Comparison of ENCODE assay signal across 1 cellular context in genomic region chr16:11233727-11234376, GRCh38.
TF ChIP-seq lines count a peak whose summit lies in the region.

No MANE protein-coding gene starts in this region.

TF ChIP-seq in K562, 482 proteins besides CTCF, POLR2A, EP300 and RAD21 (continues in another document):
- no peak for TF ChIP-seq POLR3G (IDR thresholded peaks at IDR 0.05; ENCODE audit: extremely low read depth, insufficient read length, insufficient replicate concordance)
- TF ChIP-seq NCOR1 (IDR thresholded peaks at IDR 0.05): no peak
- no peak for TF ChIP-seq IRF9 (tag; IDR thresholded peaks at IDR 0.05)
- no peak for TF ChIP-seq FUS (optimal IDR thresholded peaks at IDR 0.05; ENCODE audit: low read depth, low read length)
- TF ChIP-seq SAP30 (IDR thresholded peaks at IDR 0.05; ENCODE audit: borderline replicate concordance, insufficient read depth, low read depth, low read length, poor library complexity, severe bottlenecking): no peak
- no peak for TF ChIP-seq ZBTB33 (CRISPR knock-in tag; IDR thresholded peaks at IDR 0.05)
- no peak for TF ChIP-seq KLF16 (IDR thresholded peaks at IDR 0.05)
- no peak for TF ChIP-seq HEY1 (CRISPR knock-in tag; IDR thresholded peaks at IDR 0.05; ENCODE audit: borderline replicate concordance)
- TF ChIP-seq STAG1 (CRISPR knock-in tag; IDR thresholded peaks at IDR 0.05; ENCODE audit: borderline replicate concordance): no peak
- no peak for TF ChIP-seq ZBTB11 (CRISPR knock-in tag; IDR thresholded peaks at IDR 0.05)
- no peak for TF ChIP-seq USF2 (CRISPR knock-in tag; IDR thresholded peaks at IDR 0.05)
- no peak for TF ChIP-seq ZHX1 (conservative IDR thresholded peaks at IDR 0.05; ENCODE audit: low read length)
- TF ChIP-seq ZNF668 (CRISPR knock-in tag; IDR thresholded peaks at IDR 0.05): no peak
- no peak for TF ChIP-seq ZNF3 (CRISPR knock-in tag; IDR thresholded peaks at IDR 0.05)
- TF ChIP-seq ZSCAN29 (IDR thresholded peaks at IDR 0.05): no peak
- TF ChIP-seq PPARD (CRISPR knock-in tag; IDR thresholded peaks at IDR 0.05): no peak
- TF ChIP-seq NFATC3 (IDR thresholded peaks at IDR 0.05): no peak
- TF ChIP-seq RBFOX2 (IDR thresholded peaks at IDR 0.05; ENCODE audit: low read depth, low read length): no peak
- no peak for TF ChIP-seq YBX1 (IDR thresholded peaks at IDR 0.05)
- no peak for TF ChIP-seq KHSRP (IDR thresholded peaks at IDR 0.05)
- no peak for TF ChIP-seq NFIC (IDR thresholded peaks at IDR 0.05)
- TF ChIP-seq MLX (CRISPR knock-in tag; conservative IDR thresholded peaks at IDR 0.05): no peak
- no peak for TF ChIP-seq NKRF (IDR thresholded peaks at IDR 0.05; ENCODE audit: borderline replicate concordance)
- peak in 1 of 2 experiments; percentile 46; a peak in 1 of 4 replicates for TF ChIP-seq MLLT1 (IDR thresholded peaks at IDR 0.05)
- TF ChIP-seq BHLHE40 (IDR thresholded peaks at IDR 0.05; ENCODE audit: low read length): no peak
- TF ChIP-seq ZNF780A (CRISPR knock-in tag; IDR thresholded peaks at IDR 0.05): no peak
- TF ChIP-seq TBL1XR1 (IDR thresholded peaks at IDR 0.05; ENCODE audit: low read length in 2 of 2): no peak
- TF ChIP-seq VEZF1 (CRISPR knock-in tag; IDR thresholded peaks at IDR 0.05): 0 out of 2 replicates have a peak, but pooled peaks have one; percentile 28
- TF ChIP-seq MCM2 (IDR thresholded peaks at IDR 0.05; ENCODE audit: low read depth): no peak
- TF ChIP-seq ZC3H4 (CRISPR knock-in tag; IDR thresholded peaks at IDR 0.05; ENCODE audit: borderline replicate concordance): no peak
- TF ChIP-seq TAF9B (IDR thresholded peaks at IDR 0.05; ENCODE audit: partially characterized antibody): no peak
- TF ChIP-seq BRCA1 (IDR thresholded peaks at IDR 0.05): no peak
- no peak for TF ChIP-seq BRCA1 (CRISPR knock-in tag; IDR thresholded peaks at IDR 0.05)
- no peak for TF ChIP-seq PHB2 (IDR thresholded peaks at IDR 0.05; ENCODE audit: low read depth)
- TF ChIP-seq GATA2 (CRISPR knock-in tag; IDR thresholded peaks at IDR 0.05): no peak
- TF ChIP-seq DEAF1 (CRISPR knock-in tag; IDR thresholded peaks at IDR 0.05): no peak
- no peak for TF ChIP-seq MNT (conservative IDR thresholded peaks at IDR 0.05)
- no peak for TF ChIP-seq ZNF143 (CRISPR knock-in tag; IDR thresholded peaks at IDR 0.05)
- peak; percentile 67; the same call in 1 of the 2 replicates for TF ChIP-seq SPI1 (IDR thresholded peaks at IDR 0.05; ENCODE audit: borderline replicate concordance, low read depth, low read length)
- no peak for TF ChIP-seq ARNT (IDR thresholded peaks at IDR 0.05)
- no peak for TF ChIP-seq MCM7 (IDR thresholded peaks at IDR 0.05)
- TF ChIP-seq MTF1 (CRISPR knock-in tag; IDR thresholded peaks at IDR 0.05; ENCODE audit: borderline replicate concordance): no peak
- TF ChIP-seq KAT7 (CRISPR knock-in tag; IDR thresholded peaks at IDR 0.05; ENCODE audit: borderline replicate concordance): no peak
- TF ChIP-seq GABPB2 (CRISPR knock-in tag; conservative IDR thresholded peaks at IDR 0.05): no peak
- TF ChIP-seq HDAC6 (IDR thresholded peaks at IDR 0.05; ENCODE audit: low read depth, low read length): no peak
